Comparison of ENCODE assay signal across 9 cellular contexts in the genomic region with DNA sequence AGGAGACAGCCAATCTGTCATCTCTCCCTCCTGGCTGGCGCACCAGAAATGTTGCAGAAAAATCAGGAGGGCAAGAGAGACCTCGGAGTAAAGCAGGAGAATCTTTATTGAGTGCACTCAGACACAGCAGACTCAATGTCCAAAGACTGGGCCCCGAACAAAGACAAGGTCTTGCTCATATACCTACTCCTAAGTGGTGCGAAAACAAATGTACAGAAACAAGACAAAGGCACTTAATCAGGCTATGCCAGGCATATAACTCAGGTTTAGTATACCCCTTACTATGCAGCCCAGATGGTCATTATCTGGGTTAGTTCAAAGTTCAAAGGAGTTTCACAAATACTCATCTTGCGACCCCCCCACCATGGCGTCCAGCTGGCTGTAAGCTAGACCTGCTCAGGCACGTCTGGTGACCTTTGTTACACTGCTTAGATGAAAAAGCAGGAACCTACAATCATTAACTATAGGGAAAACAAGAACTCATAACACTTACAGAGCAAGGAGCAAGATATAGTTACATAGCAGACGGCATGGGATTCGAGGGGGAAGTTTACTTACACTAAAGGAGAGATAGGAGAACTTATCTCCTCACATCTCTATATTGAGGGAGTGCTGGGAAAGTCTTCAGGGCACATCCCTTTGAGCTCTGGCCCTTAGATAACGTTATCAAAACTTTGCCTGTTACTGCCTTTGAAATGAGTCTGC. TPM values are rescaled to one million over a fixed set of nuclear protein-coding genes. Genes with fewer than 3 reads are reported as not detected.
DNase-seq lines count a peak whose midpoint lies in the region; ATAC-seq and TF ChIP-seq lines count a peak whose summit lies in the region.
"Had no signal": no experiment of that assay in that cellular context is flagged by ENCODE, and none has a peak within 500 bp of the region (broad histone marks: within the 10 kb centered on the region; RNA-seq: fewer than 3 reads in every experiment).

No MANE protein-coding gene starts in this region.

- ATAC-seq in GM19025 (IDR thresholded peaks at IDR 0.05; ENCODE audit: low read depth, unreplicated experiment): peak; percentile 54
- peak; percentile 48 for ATAC-seq in HG03196 (IDR thresholded peaks at IDR 0.05; ENCODE audit: unreplicated experiment)
- peak; percentile 79 for ATAC-seq in body of pancreas
- peak; percentile 16 for ATAC-seq in sciatic nerve
- ATAC-seq in aorta (ENCODE audit: low FRiP score): no peak

- H3K27ac ChIP-seq in body of pancreas (peak overlapping the region in 3 of 4 donors; percentile 48 to 73 (median 57)), aorta (ENCODE audit: low read depth in 1 of 2, low read length in 2 of 2) (no peak overlapping the region)

- intact Hi-C loops in body of pancreas (cut with DNase I): no loop called here
- intact Hi-C loops in sciatic nerve (cut with DNase I): no loop called here
- intact Hi-C loops in aorta (cut with DNase I): no loop called here

- H3K4me1 ChIP-seq in body of pancreas (peaks cover 36% of the 10 kb centered on the region), aorta (ENCODE audit: control insufficient read depth in 1 of 2, insufficient read depth in 2 of 2, low read length in 2 of 2) (no peaks in the 10 kb centered on the region)

- H3K27me3 ChIP-seq in body of pancreas (no peaks in the 10 kb centered on the region), aorta (ENCODE audit: control insufficient read depth in 1 of 2, insufficient read depth in 2 of 2, low read length in 1 of 2) (no peaks in the 10 kb centered on the region)

- H3K9me3 ChIP-seq in body of pancreas (no peaks in the 10 kb centered on the region), aorta (ENCODE audit: control insufficient read depth, low read length) (no peaks in the 10 kb centered on the region)

- no peak for TF ChIP-seq POLR2A in body of pancreas (IDR thresholded peaks at IDR 0.05)

- no peaks in the 10 kb centered on the region for H3K36me3 ChIP-seq in body of pancreas (replicated peaks in 1 of 2; ENCODE audit: insufficient read depth in 1 of 2, low read depth in 2 of 2)
- H3K36me3 ChIP-seq in aorta (ENCODE audit: control insufficient read depth in 1 of 2, insufficient read depth in 2 of 2, low read length in 1 of 2): no peaks in the 10 kb centered on the region

- TF ChIP-seq CTCF in body of pancreas (IDR thresholded peaks at IDR 0.05): no peak

- no peak overlapping the region for H3K4me3 ChIP-seq in body of pancreas
- H3K4me3 ChIP-seq in aorta (ENCODE audit: low read length in 2 of 2): no peak overlapping the region

- DNase-seq in body of pancreas (peak in 3 of 4 donors; percentile 43 to 69 (median 46)), sciatic nerve (ENCODE audit: low spot score) (no peak), NCI-H2081 treated with DMSO at 0.1 percent for 48 hours (lab: John Stamatoyannopoulos, UW) (no peak), dermis blood vessel endothelial cell (no peak), aorta (no peak)
- DNase-seq in stimulated activated CD4-positive, alpha-beta T cell treated with anti-CD3 and anti-CD28 coated beads, Interleukin-2, amount 100 ng/mL, for 24 hours: no peak

- 35 to 37% methylated on average over 10 of the region's 10 CpGs for WGBS in body of pancreas, 2 donors
- WGBS in aorta, 2 donors: 79 to 82% methylated on average over 10 of the region's 10 CpGs

RNA-seq across cellular contexts. Expression of a gene that starts 27.5 kb away (rescaled TPM):
- total RNA-seq in body of pancreas: 1 to 10 TPM in 1 of 2 donors, not detected in 1; 1.3 TPM
- not detected for total RNA-seq in sciatic nerve
- total RNA-seq in dermis blood vessel endothelial cell: 1.2 and 2.4 TPM in 2 replicates
- total RNA-seq in aorta: not detected
- 1 to 10 TPM in 1 of 2 donors, not detected in 1; 5.5 TPM for polyA plus RNA-seq in aorta
- total RNA-seq: Right ventricle myocardium inferior had no signal

Comparison
In these comparisons a context has a peak if more than half of its experiments do, and no peak if none do; other contexts are left out.
1. DNase-seq: peak in body of pancreas (3 of 4); none in sciatic nerve (single experiment), NCI-H2081 treated with DMSO at 0.1 percent for 48 hours (single experiment), dermis blood vessel endothelial cell (single experiment), aorta (0 of 2) and stimulated activated CD4-positive, alpha-beta T cell treated with anti-CD3 and anti-CD28 coated beads, Interleukin-2, amount 100 ng/mL, for 24 hours (0 of 2).
2. H3K27ac ChIP-seq: peak in body of pancreas (3 of 4); none in aorta (0 of 2).